ENCODE assay signal across 10 cellular contexts in genomic region chr14:81178063-81178462, GRCh38. TPM values are rescaled to one million over a fixed set of nuclear protein-coding genes. Genes with fewer than 3 reads are reported as not detected.
A peak's percentile ranks its signal among the peaks of the same experiment; 100 is the strongest.
DNase-seq lines count a peak whose midpoint lies in the region; ATAC-seq and TF ChIP-seq lines count a peak whose summit lies in the region.
"Had no signal": no experiment of that assay in that cellular context is flagged by ENCODE, and none has a peak within 500 bp of the region (broad histone marks: within the 10 kb centered on the region; RNA-seq: fewer than 3 reads in every experiment).

No MANE protein-coding gene starts in this region.

- H3K9me3 Mint-ChIP-seq in activated T-helper 17 cell treated with anti-CD3 and anti-CD28 coated beads, Interleukin-2, amount 50 U/mL, for 72 hours: no peaks in the 10 kb centered on the region

- peak; percentile 60 for ATAC-seq in GM18867 (IDR thresholded peaks at IDR 0.05; ENCODE audit: unreplicated experiment)
- peak; percentile 47 for ATAC-seq in HG02763 (IDR thresholded peaks at IDR 0.05; ENCODE audit: unreplicated experiment)
- no peak for ATAC-seq in activated T-helper 17 cell treated with anti-CD3 and anti-CD28 coated beads, Interleukin-2, amount 50 U/mL, for 72 hours (replicated peaks)
- no peak for ATAC-seq in GM18520 (IDR thresholded peaks at IDR 0.05; ENCODE audit: unreplicated experiment)
- ATAC-seq: heart right ventricle had no signal

- no peak overlapping the region for H3K4me3 Mint-ChIP-seq in activated T-helper 17 cell treated with anti-CD3 and anti-CD28 coated beads, Interleukin-2, amount 50 U/mL, for 72 hours

- peak overlapping the region; percentile 77 for H3K27ac ChIP-seq in neutrophil

- no peaks in the 10 kb centered on the region for H3K27me3 ChIP-seq in neutrophil
- H3K27me3 ChIP-seq: heart right ventricle had no signal

- H3K4me3 ChIP-seq in neutrophil (ENCODE audit: low read depth in 1 of 2, low read length in 1 of 2): no peak overlapping the region

- H3K27ac Mint-ChIP-seq in activated T-helper 17 cell treated with anti-CD3 and anti-CD28 coated beads, Interleukin-2, amount 50 U/mL, for 72 hours: no peak overlapping the region

- no peaks in the 10 kb centered on the region for H3K27me3 Mint-ChIP-seq in activated T-helper 17 cell treated with anti-CD3 and anti-CD28 coated beads, Interleukin-2, amount 50 U/mL, for 72 hours

- DNase-seq in NCI-H69 (lab: John Stamatoyannopoulos, UW): peak; percentile 16
- no peak for DNase-seq in MV-4-11 (lab: John Stamatoyannopoulos, UW)
- no peak for DNase-seq in NCI-H2227 treated with DMSO at 0.1 percent for 48 hours (lab: John Stamatoyannopoulos, UW)
- DNase-seq: activated CD8-positive, alpha-beta memory T cell treated with anti-CD3 and anti-CD28 coated beads for 24 hours; heart right ventricle had no signal

- H3K9me3 ChIP-seq in neutrophil: no peaks in the 10 kb centered on the region
- H3K9me3 ChIP-seq: heart right ventricle had no signal

- TF ChIP-seq CTCF in neutrophil (IDR thresholded peaks at IDR 0.05): no peak

- H3K4me1 ChIP-seq in neutrophil (ENCODE audit: control insufficient read depth in 1 of 2, insufficient read depth in 1 of 2, low read depth in 1 of 2, low read length in 1 of 2): peaks cover 27 to 30% of the 10 kb centered on the region in 2 experiments

- peaks cover 8% of the 10 kb centered on the region for H3K4me1 Mint-ChIP-seq in activated T-helper 17 cell treated with anti-CD3 and anti-CD28 coated beads, Interleukin-2, amount 50 U/mL, for 72 hours

- peaks cover 61% of the 10 kb centered on the region for H3K36me3 Mint-ChIP-seq in activated T-helper 17 cell treated with anti-CD3 and anti-CD28 coated beads, Interleukin-2, amount 50 U/mL, for 72 hours (ENCODE audit: low read depth)

- H3K36me3 ChIP-seq in neutrophil: peaks cover 10% of the 10 kb centered on the region

RNA-seq across cellular contexts. Expression of gene GTF2A1, which starts 42.7 kb away (rescaled TPM):
- 10 to 100 TPM; 33.9 to 38.0 TPM for total RNA-seq in activated T-helper 17 cell treated with anti-CD3 and anti-CD28 coated beads, Interleukin-2, amount 50 U/mL, for 72 hours

Comparison
In these comparisons a context has a peak if more than half of its experiments do, and no peak if none do; other contexts are left out.
1. ATAC-seq: peak in GM18867 (single experiment) and HG02763 (single experiment); none in activated T-helper 17 cell treated with anti-CD3 and anti-CD28 coated beads, Interleukin-2, amount 50 U/mL, for 72 hours (single experiment) and GM18520 (single experiment).